ENCODE assay signal across 27 cellular contexts in genomic region chr3:52492059-52492458, GRCh38. TPM values are rescaled to one million over a fixed set of nuclear protein-coding genes. Genes with fewer than 3 reads are reported as not detected.
DNase-seq lines count a peak whose midpoint lies in the region; ATAC-seq, FAIRE-seq and TF ChIP-seq lines count a peak whose summit lies in the region.
"Had no signal": no experiment of that assay in that cellular context is flagged by ENCODE, and none has a peak within 500 bp of the region (broad histone marks: within the 10 kb centered on the region; RNA-seq: fewer than 3 reads in every experiment).

No MANE protein-coding gene starts in this region.

- H3K79me2 ChIP-seq in astrocyte (ENCODE audit: insufficient read depth, low read length), result no peaks in the 10 kb centered on the region
- H3K79me2 ChIP-seq in endothelial cell of umbilical vein (ENCODE audit: control insufficient read depth, insufficient read depth, low read length), result peaks cover 19% of the 10 kb centered on the region
- no peaks in the 10 kb centered on the region for H3K79me2 ChIP-seq in GM23248 (ENCODE audit: insufficient read depth)

- H3K27ac ChIP-seq in IMR-90 (ENCODE audit: insufficient read depth, low read length) (no peak overlapping the region), astrocyte (ENCODE audit: low read depth, low read length) (no peak overlapping the region), endothelial cell of umbilical vein (ENCODE audit: insufficient read depth, low read depth, low read length) (peak overlapping the region; percentile 4), tibial nerve (peak overlapping the region in 3 of 4 donors; percentile 47 to 67 (median 65)), GM23248 (no peak overlapping the region)

- no peak overlapping the region for H2BK120ac ChIP-seq in IMR-90 (ENCODE audit: low read depth, low read length)

- BruUV-seq in IMR-90 (replicated peaks; lab: Mats Ljungman, UMichigan) (TSS peak; percentile 74), endothelial cell of umbilical vein (replicated peaks; lab: Mats Ljungman, UMichigan) (no TSS peak)

- H3K4me3 ChIP-seq in IMR-90 (ENCODE audit: insufficient read depth, low read depth, low read length) (no peak overlapping the region), astrocyte (ENCODE audit: insufficient read depth, low read depth, low read length) (no peak overlapping the region), endothelial cell of umbilical vein (replicated peaks in 1 of 3; ENCODE audit: insufficient read depth in 1 of 3, low read depth in 1 of 3, low read length in 3 of 3) (no peak overlapping the region), tibial nerve (no peak overlapping the region), GM23248 (no peak overlapping the region)
- H3K4me3 ChIP-seq: MG63 had no signal

- peaks cover 0 to 15% of the 10 kb centered on the region in 2 experiments; a peak in 2 of 4 replicates for H3K79me1 ChIP-seq in IMR-90 (ENCODE audit: low read depth in 1 of 2, low read length in 2 of 2)

- H3K14ac ChIP-seq in IMR-90 (replicated peaks; ENCODE audit: low read depth, low read length), result no peak overlapping the region

- ATAC-seq in IMR-90 (ENCODE audit: low read depth) (no peak), GM18907 (IDR thresholded peaks at IDR 0.05; ENCODE audit: unreplicated experiment) (no peak), HG03342 (IDR thresholded peaks at IDR 0.05; ENCODE audit: unreplicated experiment) (no peak)
- ATAC-seq: PC-3 had no signal

- peaks cover 20% of the 10 kb centered on the region for H3K4me1 Mint-ChIP-seq in astrocyte (ENCODE audit: low read depth, unreplicated experiment)

- in situ Hi-C loops in IMR-90 (cut with MboI; ENCODE audit: low sequenced_read_pairs), result no loop called here
- in situ Hi-C loops in GM23248 (cut with MboI), result no loop called here

- no peak overlapping the region for H2AK5ac ChIP-seq in IMR-90 (ENCODE audit: low read depth, low read length)

- H3K9me1 ChIP-seq in IMR-90 (ENCODE audit: insufficient read depth, low read length), result peaks cover 6% of the 10 kb centered on the region; the same call in 1 of the 2 replicates
- H3K9me1 ChIP-seq in endothelial cell of umbilical vein (replicated peaks; ENCODE audit: control insufficient read depth, extremely low read depth, insufficient read depth, low read length), result no peaks in the 10 kb centered on the region

- dilution Hi-C loops in IMR-90 (cut with HindIII; ENCODE audit: low sequenced_read_pairs, unreplicated experiment) (no loop called here), endothelial cell of umbilical vein (cut with MboI; ENCODE audit: extremely low pct_ligation_motif_present, low sequenced_read_pairs) (no loop called here)

- peaks cover 61% of the 10 kb centered on the region for H3K36me3 ChIP-seq in IMR-90 (ENCODE audit: control insufficient read depth, insufficient read depth, low read length)
- peaks cover 8% of the 10 kb centered on the region for H3K36me3 ChIP-seq in astrocyte (ENCODE audit: insufficient read depth, low read length)
- H3K36me3 ChIP-seq in endothelial cell of umbilical vein (ENCODE audit: control insufficient read depth in 2 of 2, extremely low read depth in 1 of 2, insufficient read depth in 2 of 2, low read length in 2 of 2), result peaks cover 5 to 45% of the 10 kb centered on the region in 2 experiments
- H3K36me3 ChIP-seq in tibial nerve, result peaks cover 9 to 74% (median 44%) of the 10 kb centered on the region in 3 donors
- H3K36me3 ChIP-seq in GM23248 (ENCODE audit: low read depth), result peaks cover 7% of the 10 kb centered on the region; the same call in 1 of the 2 replicates
- H3K36me3 ChIP-seq: MG63 had no signal

- H2BK5ac ChIP-seq in IMR-90 (ENCODE audit: low read depth, low read length, poor library complexity, severe bottlenecking), result no peak overlapping the region

- H2AFZ ChIP-seq in IMR-90 (replicated peaks; ENCODE audit: low read length, poor library complexity) (no peak overlapping the region), astrocyte (ENCODE audit: low read depth, low read length) (no peak overlapping the region), endothelial cell of umbilical vein (ENCODE audit: low read depth, low read length) (no peak overlapping the region), GM23248 (no peak overlapping the region)

- TF ChIP-seq EP300 in tibial nerve (IDR thresholded peaks at IDR 0.05), result no peak

- TF ChIP-seq CTCF in IMR-90 (conservative IDR thresholded peaks at IDR 0.05; ENCODE audit: low read depth, low read length), result no peak
- no peak for TF ChIP-seq CTCF in astrocyte (IDR thresholded peaks at IDR 0.05; ENCODE audit: insufficient read depth, low read depth, low read length)
- TF ChIP-seq CTCF in endothelial cell of umbilical vein (IDR thresholded peaks at IDR 0.05; ENCODE audit: extremely low read depth in 1 of 2, insufficient read depth in 1 of 2, low read depth in 1 of 2, low read length in 2 of 2), result no peak
- TF ChIP-seq CTCF in tibial nerve (IDR thresholded peaks at IDR 0.05), result no peak

- no peak overlapping the region for H3K4me3 Mint-ChIP-seq in astrocyte (ENCODE audit: unreplicated experiment)

- 95% methylated on average over 18 of the region's 21 CpGs; no CpG with 5 or more reads in 1 of the 2 experiments for WGBS in IMR-90 (ENCODE audit: extremely low coverage in 2 of 2, insufficient read length in 1 of 2), 2 experiments
- WGBS in tibial nerve, 2 donors, result 87% methylated on average over 18 of the region's 21 CpGs
- 95 to 97% methylated on average over 21 of the region's 21 CpGs for WGBS in GM23248 (ENCODE audit: low coverage in 1 of 2, low lambda C conversion rate in 2 of 2, missing lambda C conversion rate in 2 of 2), 2 experiments

- H3K9me3 ChIP-seq in IMR-90 (ENCODE audit: control insufficient read depth, insufficient read depth, low read length) (no peaks in the 10 kb centered on the region), astrocyte (ENCODE audit: insufficient read depth, low read depth, low read length) (no peaks in the 10 kb centered on the region), endothelial cell of umbilical vein (replicated peaks; ENCODE audit: control insufficient read depth, insufficient read depth, low read length) (no peaks in the 10 kb centered on the region), tibial nerve (no peaks in the 10 kb centered on the region), GM23248 (ENCODE audit: low read depth) (no peaks in the 10 kb centered on the region)
- H3K9me3 ChIP-seq: BE2C, MG63 had no signal

- H4K5ac ChIP-seq in IMR-90 (ENCODE audit: low read depth, low read length), result no peak overlapping the region

- H3K4ac ChIP-seq in IMR-90 (ENCODE audit: low read depth, low read length), result no peak overlapping the region

- H4K91ac ChIP-seq in IMR-90 (ENCODE audit: insufficient read depth, low read depth, low read length), result no peak overlapping the region

- no peaks in the 10 kb centered on the region for H3K27me3 ChIP-seq in IMR-90 (ENCODE audit: control insufficient read depth, insufficient read depth, low read length)
- H3K27me3 ChIP-seq in astrocyte (ENCODE audit: insufficient read depth, low read length), result no peaks in the 10 kb centered on the region
- no peaks in the 10 kb centered on the region for H3K27me3 ChIP-seq in endothelial cell of umbilical vein (ENCODE audit: control insufficient read depth in 2 of 2, insufficient read depth in 2 of 2, low read length in 2 of 2)
- no peaks in the 10 kb centered on the region for H3K27me3 ChIP-seq in tibial nerve
- no peaks in the 10 kb centered on the region for H3K27me3 ChIP-seq in GM23248 (replicated peaks; ENCODE audit: insufficient read depth)
- H3K27me3 ChIP-seq: BE2C, MG63 had no signal

- no peak for TF ChIP-seq RAD21 in IMR-90 (IDR thresholded peaks at IDR 0.05; ENCODE audit: low read length)

- H3K27ac Mint-ChIP-seq in astrocyte (ENCODE audit: unreplicated experiment), result peak overlapping the region; percentile 41

- TF ChIP-seq POLR2A in IMR-90 (IDR thresholded peaks at IDR 0.05; ENCODE audit: low read depth, low read length) (no peak), endothelial cell of umbilical vein (IDR thresholded peaks at IDR 0.05; ENCODE audit: low read depth, low read length) (no peak), tibial nerve (IDR thresholded peaks at IDR 0.05) (no peak)

- peaks cover 10% of the 10 kb centered on the region for H3K36me3 Mint-ChIP-seq in astrocyte (ENCODE audit: low read depth, unreplicated experiment)

- no peaks in the 10 kb centered on the region for H3K27me3 Mint-ChIP-seq in astrocyte (ENCODE audit: low read depth, unreplicated experiment)

- H3K9ac ChIP-seq in IMR-90 (ENCODE audit: low read depth, low read length) (no peak overlapping the region), astrocyte (ENCODE audit: low read length) (no peak overlapping the region), endothelial cell of umbilical vein (replicated peaks; ENCODE audit: extremely low read depth, insufficient read depth, low read length) (no peak overlapping the region), GM23248 (no peak overlapping the region)

- POLR2A ChIA-PET in IMR-90 (lab: Charles Lee; ENCODE audit: unreplicated experiment), result no interaction called here
- POLR2A ChIA-PET in endothelial cell of umbilical vein (lab: Charles Lee), result interaction anchor here (0.6 kb wide), 1 partner anchor 47 kb away, joined by 9 read pairs; the partner anchor contains the start of gene SEMA3G

- no peak overlapping the region for H3K18ac ChIP-seq in IMR-90 (ENCODE audit: low read depth, low read length)

- H3K23ac ChIP-seq in IMR-90 (ENCODE audit: low read depth, low read length), result no peak overlapping the region

- H3K4me1 ChIP-seq in IMR-90 (ENCODE audit: control insufficient read depth, insufficient read depth, low read length) (peaks cover 4% of the 10 kb centered on the region; the same call in 1 of the 2 replicates), astrocyte (ENCODE audit: insufficient read depth, low read length) (peaks cover 23% of the 10 kb centered on the region), endothelial cell of umbilical vein (ENCODE audit: control insufficient read depth, extremely low read depth, insufficient read depth, low read length) (peaks cover 74% of the 10 kb centered on the region), tibial nerve (peaks cover 0 to 82% (median 18%) of the 10 kb centered on the region in 4 donors), GM23248 (ENCODE audit: insufficient read depth) (peaks cover 8% of the 10 kb centered on the region)
- H3K4me1 ChIP-seq: BE2C had no signal

- H2AK9ac ChIP-seq in IMR-90 (replicated peaks; ENCODE audit: low read depth, low read length, poor library complexity), result no peak overlapping the region

- intact Hi-C loops in IMR-90 (cut with micrococcal nuclease), result no loop called here
- intact Hi-C loops in endothelial cell of umbilical vein (cut with micrococcal nuclease), result no loop called here

- FAIRE-seq in astrocyte (lab: Jason Lieb, UNC) (no peak), endothelial cell of umbilical vein (lab: Jason Lieb, UNC) (no peak)
- FAIRE-seq: GM12892, GM19239 had no signal

- no peaks in the 10 kb centered on the region for H3K9me2 ChIP-seq in GM23248 (ENCODE audit: insufficient read depth)

- H3K4me2 ChIP-seq in IMR-90 (ENCODE audit: low read depth, low read length) (no peak overlapping the region), astrocyte (ENCODE audit: low read length) (no peak overlapping the region), endothelial cell of umbilical vein (ENCODE audit: insufficient read depth, low read length) (no peak overlapping the region), GM23248 (ENCODE audit: unreplicated experiment) (no peak overlapping the region)

- no peaks in the 10 kb centered on the region for H3F3A ChIP-seq in GM23248 (ENCODE audit: insufficient read depth)

- DNase-seq in IMR-90 (no peak), astrocyte (ENCODE audit: low read depth) (no peak), endothelial cell of umbilical vein (ENCODE audit: low read depth, low spot score) (no peak), tibial nerve (ENCODE audit: low spot score in 2 of 2) (no peak), GM23248 (no peak)
- DNase-seq: BE2C; Calu3; DND-41; H7; KG1; MG63; NCI-H1105 treated with DMSO at 0.1 percent for 48 hours; NCI-H146; NCI-H2029; NCI-H446 treated with DMSO at 0.1 percent for 48 hours; NCI-H526; NCI-H82; NK-92 treated with Interleukin-12 subunit alpha and Interleukin-12 subunit beta, amount 100 ng/mL, for 24 hours; PC-3; SHP77 had no signal

- H2BK20ac ChIP-seq in IMR-90 (ENCODE audit: low read depth, low read length), result no peak overlapping the region

- H4K8ac ChIP-seq in IMR-90 (ENCODE audit: low read depth in 2 of 2, low read length in 2 of 2), result no peak overlapping the region

- CTCF ChIA-PET in IMR-90 (lab: Yijun Ruan, JAX) (no interaction called here), endothelial cell of umbilical vein (lab: Charles Lee) (interaction anchor here (2.2 to 4.9 kb wide), 2 partner anchors 15 to 21 kb away, joined by 7 to 29 read pairs; no protein-coding TSS in a partner anchor)

- H4K20me1 ChIP-seq in IMR-90 (ENCODE audit: insufficient read depth, low read length) (peaks cover 12% of the 10 kb centered on the region; the same call in 1 of the 2 replicates), astrocyte (ENCODE audit: insufficient read depth, low read length) (peaks cover 28% of the 10 kb centered on the region), endothelial cell of umbilical vein (replicated peaks; ENCODE audit: control insufficient read depth, extremely low read depth, insufficient read depth, low read length) (no peaks in the 10 kb centered on the region), GM23248 (ENCODE audit: insufficient read depth) (no peaks in the 10 kb centered on the region)

- H3K9me3 Mint-ChIP-seq in astrocyte (ENCODE audit: unreplicated experiment), result no peaks in the 10 kb centered on the region

- H2BK15ac ChIP-seq in IMR-90 (ENCODE audit: low read depth, low read length), result no peak overlapping the region

- no peak overlapping the region for H3K56ac ChIP-seq in IMR-90 (ENCODE audit: extremely low read depth, insufficient read depth, low read length)

RNA-seq across cellular contexts. Expression of gene STAB1, which starts 3.1 kb away (rescaled TPM):
- total RNA-seq in IMR-90 (2012; rRNA removed) (not detected in 2 replicates), astrocyte (0.39 TPM in 1 of 2 replicates, not detected in the other), endothelial cell of umbilical vein (340 and 369 TPM in 2 replicates), tibial nerve (100 to 1,000 TPM; 167 to 527 (median 264) TPM)
- polyA plus RNA-seq in IMR-90 (2012; rRNA removed) (0.04 TPM in 1 of 2 replicates, not detected in the other), endothelial cell of umbilical vein (369 and 413 TPM in 2 replicates), GM23248 (2016; fragmentation: Nextera tagmentation; extraction: Ambion mirVana) (not detected in 2 replicates)
- 0.04 TPM in 1 of 2 replicates, not detected in the other for polyA plus RNA-seq in IMR-90 (2012; cell fraction: cytosol; rRNA removed)
- 0.24 and 0.60 TPM in 2 replicates for polyA plus RNA-seq in IMR-90 (2012; cell fraction: nucleus; rRNA removed; ENCODE audit: low replicate concordance)
- polyA plus RNA-seq in endothelial cell of umbilical vein (2011; cell fraction: cytosol; rRNA removed), result 195 and 214 TPM in 2 replicates
- 2,566 and 2,674 TPM in 2 replicates for polyA plus RNA-seq in endothelial cell of umbilical vein (2011; cell fraction: nucleus; rRNA removed)
- 262 and 312 TPM in 2 replicates for polyA plus RNA-seq in endothelial cell of umbilical vein (2012)
- polyA minus RNA-seq in endothelial cell of umbilical vein, result 291 and 381 TPM in 2 replicates
- not detected for polyA minus RNA-seq in endothelial cell of umbilical vein (2011; cell fraction: cytosol; rRNA and poly(A)+ RNA removed)
- polyA minus RNA-seq in endothelial cell of umbilical vein (2011; cell fraction: nucleus; rRNA and poly(A)+ RNA removed), result 622 and 778 TPM in 2 replicates
- total RNA-seq in GM23248 (2014; rRNA removed; shearing (Covaris generic)), result under 0.01 TPM in 1 of 2 replicates, not detected in the other
- total RNA-seq: SK-MEL-5 had no signal

RNA-seq across cellular contexts. Expression of gene NISCH, which starts 36.7 kb away (rescaled TPM):
- total RNA-seq in IMR-90 (2012; rRNA removed) (34.2 and 36.9 TPM in 2 replicates), astrocyte (118 TPM in 2 replicates), endothelial cell of umbilical vein (153 and 156 TPM in 2 replicates), tibial nerve (100 to 1,000 TPM; 192 to 305 (median 232) TPM)
- polyA plus RNA-seq in IMR-90 (2012; rRNA removed) (86.0 and 92.2 TPM in 2 replicates), endothelial cell of umbilical vein (178 and 196 TPM in 2 replicates), GM23248 (2016; fragmentation: Nextera tagmentation; extraction: Ambion mirVana) (31.8 and 32.8 TPM in 2 replicates)
- polyA plus RNA-seq in IMR-90 (2012; cell fraction: cytosol; rRNA removed), result 37.7 and 53.7 TPM in 2 replicates
- 524 and 765 TPM in 2 replicates for polyA plus RNA-seq in IMR-90 (2012; cell fraction: nucleus; rRNA removed; ENCODE audit: low replicate concordance)
- polyA plus RNA-seq in endothelial cell of umbilical vein (2011; cell fraction: cytosol; rRNA removed), result 62.7 and 82.4 TPM in 2 replicates
- 1,069 and 1,072 TPM in 2 replicates for polyA plus RNA-seq in endothelial cell of umbilical vein (2011; cell fraction: nucleus; rRNA removed)
- 71.1 and 91.6 TPM in 2 replicates for polyA plus RNA-seq in endothelial cell of umbilical vein (2012)
- 199 and 229 TPM in 2 replicates for polyA minus RNA-seq in endothelial cell of umbilical vein
- 8.1 TPM for polyA minus RNA-seq in endothelial cell of umbilical vein (2011; cell fraction: cytosol; rRNA and poly(A)+ RNA removed)
- 243 and 248 TPM in 2 replicates for polyA minus RNA-seq in endothelial cell of umbilical vein (2011; cell fraction: nucleus; rRNA and poly(A)+ RNA removed)
- total RNA-seq in GM23248 (2014; rRNA removed; shearing (Covaris generic)), result 53.7 and 70.4 TPM in 2 replicates

RNA-seq across cellular contexts. Expression of gene TNNC1, which starts 38.2 kb away (rescaled TPM):
- total RNA-seq in IMR-90 (2012; rRNA removed) (1.1 and 1.3 TPM in 2 replicates), astrocyte (5.4 and 12.4 TPM in 2 replicates), endothelial cell of umbilical vein (not detected in 2 replicates), tibial nerve (100 to 1,000 TPM; 235 to 624 (median 535) TPM)
- polyA plus RNA-seq in IMR-90 (2012; rRNA removed) (4.0 and 4.6 TPM in 2 replicates), endothelial cell of umbilical vein (0.12 TPM in 1 of 2 replicates, not detected in the other), GM23248 (2016; fragmentation: Nextera tagmentation; extraction: Ambion mirVana) (0.38 TPM in 1 of 2 replicates, not detected in the other)
- polyA plus RNA-seq in IMR-90 (2012; cell fraction: cytosol; rRNA removed), result 1.8 and 2.3 TPM in 2 replicates
- 3.4 and 6.2 TPM in 2 replicates for polyA plus RNA-seq in IMR-90 (2012; cell fraction: nucleus; rRNA removed; ENCODE audit: low replicate concordance)
- polyA plus RNA-seq in endothelial cell of umbilical vein (2011; cell fraction: cytosol; rRNA removed), result 0.18 TPM in 2 replicates
- polyA plus RNA-seq in endothelial cell of umbilical vein (2011; cell fraction: nucleus; rRNA removed), result not detected in 2 replicates
- polyA plus RNA-seq in endothelial cell of umbilical vein (2012), result not detected in 2 replicates
- not detected in 2 replicates for polyA minus RNA-seq in endothelial cell of umbilical vein
- 3.5 TPM for polyA minus RNA-seq in endothelial cell of umbilical vein (2011; cell fraction: cytosol; rRNA and poly(A)+ RNA removed)
- not detected in 2 replicates for polyA minus RNA-seq in endothelial cell of umbilical vein (2011; cell fraction: nucleus; rRNA and poly(A)+ RNA removed)
- total RNA-seq in GM23248 (2014; rRNA removed; shearing (Covaris generic)), result not detected in 2 replicates
- total RNA-seq: A673, RPMI7951 had no signal

RNA-seq across cellular contexts. Expression of gene NT5DC2, which starts 41.6 kb away (rescaled TPM):
- total RNA-seq in IMR-90 (2012; rRNA removed) (161 and 173 TPM in 2 replicates), astrocyte (178 and 189 TPM in 2 replicates), endothelial cell of umbilical vein (298 and 327 TPM in 2 replicates), tibial nerve (100 to 1,000 TPM in 2 of 4 donors, 10 to 100 TPM in 2; 71.1 to 133 (median 94.2) TPM)
- polyA plus RNA-seq in IMR-90 (2012; rRNA removed) (200 and 228 TPM in 2 replicates), endothelial cell of umbilical vein (402 and 516 TPM in 2 replicates), GM23248 (2016; fragmentation: Nextera tagmentation; extraction: Ambion mirVana) (49.9 and 51.1 TPM in 2 replicates)
- 168 and 316 TPM in 2 replicates for polyA plus RNA-seq in IMR-90 (2012; cell fraction: cytosol; rRNA removed)
- 247 and 500 TPM in 2 replicates for polyA plus RNA-seq in IMR-90 (2012; cell fraction: nucleus; rRNA removed; ENCODE audit: low replicate concordance)
- polyA plus RNA-seq in endothelial cell of umbilical vein (2011; cell fraction: cytosol; rRNA removed), result 255 and 292 TPM in 2 replicates
- 357 and 428 TPM in 2 replicates for polyA plus RNA-seq in endothelial cell of umbilical vein (2011; cell fraction: nucleus; rRNA removed)
- polyA plus RNA-seq in endothelial cell of umbilical vein (2012), result 145 and 210 TPM in 2 replicates
- polyA minus RNA-seq in endothelial cell of umbilical vein, result 347 and 373 TPM in 2 replicates
- polyA minus RNA-seq in endothelial cell of umbilical vein (2011; cell fraction: cytosol; rRNA and poly(A)+ RNA removed), result 52.0 TPM
- 114 and 115 TPM in 2 replicates for polyA minus RNA-seq in endothelial cell of umbilical vein (2011; cell fraction: nucleus; rRNA and poly(A)+ RNA removed)
- 111 and 134 TPM in 2 replicates for total RNA-seq in GM23248 (2014; rRNA removed; shearing (Covaris generic))

RNA-seq across cellular contexts. Expression of gene UQCC5, which starts 44.3 kb away (rescaled TPM):
- total RNA-seq in IMR-90 (2012; rRNA removed) (1.1 and 1.4 TPM in 2 replicates), astrocyte (22.9 and 26.0 TPM in 2 replicates), endothelial cell of umbilical vein (22.6 and 34.6 TPM in 2 replicates), tibial nerve (10 to 100 TPM in 2 of 4 donors, 1 to 10 TPM in 2; 1.2 to 23.9 (median 9.5) TPM)
- polyA plus RNA-seq in IMR-90 (2012; rRNA removed) (14.4 and 16.9 TPM in 2 replicates), endothelial cell of umbilical vein (9.9 and 28.2 TPM in 2 replicates), GM23248 (2016; fragmentation: Nextera tagmentation; extraction: Ambion mirVana) (60.7 and 64.2 TPM in 2 replicates)
- polyA plus RNA-seq in IMR-90 (2012; cell fraction: cytosol; rRNA removed), result 1.5 and 2.6 TPM in 2 replicates
- polyA plus RNA-seq in IMR-90 (2012; cell fraction: nucleus; rRNA removed; ENCODE audit: low replicate concordance), result 0.62 and 26.4 TPM in 2 replicates
- polyA plus RNA-seq in endothelial cell of umbilical vein (2011; cell fraction: cytosol; rRNA removed), result 28.9 and 42.1 TPM in 2 replicates
- polyA plus RNA-seq in endothelial cell of umbilical vein (2011; cell fraction: nucleus; rRNA removed), result 2.6 and 33.3 TPM in 2 replicates
- 45.1 and 51.6 TPM in 2 replicates for polyA plus RNA-seq in endothelial cell of umbilical vein (2012)
- 7.4 and 8.1 TPM in 2 replicates for polyA minus RNA-seq in endothelial cell of umbilical vein
- polyA minus RNA-seq in endothelial cell of umbilical vein (2011; cell fraction: cytosol; rRNA and poly(A)+ RNA removed), result 15.5 TPM
- polyA minus RNA-seq in endothelial cell of umbilical vein (2011; cell fraction: nucleus; rRNA and poly(A)+ RNA removed), result 5.8 and 6.4 TPM in 2 replicates
- 0.32 and 5.3 TPM in 2 replicates for total RNA-seq in GM23248 (2014; rRNA removed; shearing (Covaris generic))

Comparison
In these comparisons a context has a peak if more than half of its experiments do, and no peak if none do; other contexts are left out.
1. H3K27ac ChIP-seq: peak in endothelial cell of umbilical vein (single experiment) and tibial nerve (3 of 4); none in IMR-90 (single experiment), astrocyte (single experiment) and GM23248 (single experiment).
2. RNA of gene STAB1, which starts 3.1 kb away (total RNA-seq): 340 to 369 TPM in endothelial cell of umbilical vein and 167 to 527 TPM in tibial nerve; 0.39 TPM in astrocyte, not detected in IMR-90 and under 0.01 TPM in GM23248; every median in the first group is over 100 times any median in the second.
3. RNA of gene TNNC1, which starts 38.2 kb away (total RNA-seq): 235 to 624 TPM in tibial nerve; 5.4 to 12.4 TPM in astrocyte, 1.1 to 1.3 TPM in IMR-90, not detected in endothelial cell of umbilical vein and not detected in GM23248; every median in the first group is over 10 times any median in the second.